Comparison of ENCODE assay signal across 8 cellular contexts in genomic region chr5:143182901-143183820, GRCh38.
DNase-seq lines count a peak whose midpoint lies in the region; ATAC-seq and TF ChIP-seq lines count a peak whose summit lies in the region.

No MANE protein-coding gene starts in this region.

- H3K9me3 ChIP-seq in BE2C: no peaks in the 10 kb centered on the region

- H3K27me3 ChIP-seq in BE2C: no peaks in the 10 kb centered on the region

- H3K36me3 ChIP-seq in BE2C: no peaks in the 10 kb centered on the region

- H3K4me3 ChIP-seq in BE2C (ENCODE audit: low read depth, low read length): no peak overlapping the region

- peak; percentile 59 for ATAC-seq in HG03175 (IDR thresholded peaks at IDR 0.05; ENCODE audit: unreplicated experiment)

- peaks cover 59% of the 10 kb centered on the region in 2 donors for H3K36me3 Mint-ChIP-seq in CD14-positive monocyte

- H3K9me3 Mint-ChIP-seq in CD14-positive monocyte: peaks cover 0 to 5% (median 0%) of the 10 kb centered on the region in 7 donors

- H3K4me3 Mint-ChIP-seq in CD14-positive monocyte: no peak overlapping the region

- TF ChIP-seq CTCF in BE2C (IDR thresholded peaks at IDR 0.05; ENCODE audit: low read depth, low read length) (no peak), CD14-positive monocyte (IDR thresholded peaks at IDR 0.05) (no peak)

- intact Hi-C loops in CD14-positive monocyte (cut with micrococcal nuclease): no loop called here

- H3K4me1 Mint-ChIP-seq in CD14-positive monocyte: peaks cover 22% of the 10 kb centered on the region

- peak overlapping the region in 3 of 7 donors; percentile 17 to 86 (median 22) for H3K27ac Mint-ChIP-seq in CD14-positive monocyte

- no peaks in the 10 kb centered on the region for H3K4me1 ChIP-seq in BE2C

- TF ChIP-seq POLR2A in GM19193 (IDR thresholded peaks at IDR 0.05; ENCODE audit: extremely low read depth, insufficient read depth, insufficient read length): peak; percentile 39

- DNase-seq in BE2C (peak; percentile 28), lung microvascular endothelial cell (ENCODE audit: low read depth in 2 of 2) (peak; percentile 11 to 23), dedifferentiated amniotic fluid mesenchymal stem cell (ENCODE audit: extremely low spot score) (no peak), CD14-positive monocyte (ENCODE audit: low spot score) (no peak), NOMO-1 (lab: John Stamatoyannopoulos, UW; ENCODE audit: unreplicated experiment in 2 of 2) (no peak)
- DNase-seq in activated CD4-positive, alpha-beta T cell treated with anti-CD3 and anti-CD28 coated beads, Interleukin-2, amount 50 U/mL, for 24 hours (ENCODE audit: low read depth in 1 of 2, low spot score in 1 of 2): peak; percentile 32 to 49

- no peaks in the 10 kb centered on the region for H3K27me3 Mint-ChIP-seq in CD14-positive monocyte (ENCODE audit: low read depth in 3 of 3)

Comparison
In these comparisons a context has a peak if more than half of its experiments do, and no peak if none do; other contexts are left out.
1. DNase-seq: peak in BE2C (single experiment), activated CD4-positive, alpha-beta T cell treated with anti-CD3 and anti-CD28 coated beads, Interleukin-2, amount 50 U/mL, for 24 hours (2 of 2) and lung microvascular endothelial cell (2 of 2); none in dedifferentiated amniotic fluid mesenchymal stem cell (single experiment), CD14-positive monocyte (single experiment) and NOMO-1 (0 of 2).